Comparison of ENCODE assay signal across 8 cellular contexts in the genomic region with DNA sequence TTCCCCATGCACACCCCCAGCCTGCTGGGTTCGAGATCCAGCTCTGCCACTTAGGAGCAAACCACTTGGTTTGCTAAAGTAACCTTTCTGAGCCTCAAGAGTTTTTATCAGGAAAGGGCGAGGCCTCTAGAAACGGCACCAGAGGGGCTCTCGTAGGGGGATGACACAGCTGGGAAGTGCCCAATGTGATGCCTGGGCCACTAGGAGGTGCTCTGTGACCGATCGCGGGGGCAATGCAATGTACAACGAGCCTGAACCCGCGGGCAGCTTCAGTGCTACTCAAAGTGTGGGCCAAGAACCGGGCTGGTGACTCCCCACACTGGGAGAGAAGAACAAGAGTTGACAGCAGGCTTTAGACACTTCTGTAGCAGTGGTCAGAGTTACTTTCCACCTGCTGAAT.
A peak's percentile ranks its signal among the peaks of the same experiment; 100 is the strongest.
DNase-seq lines count a peak whose midpoint lies in the region; ATAC-seq lines count a peak whose summit lies in the region.

No MANE protein-coding gene starts in this region.

- no peaks in the 10 kb centered on the region for H3K4me1 ChIP-seq in HAP-1

- H3K4me3 ChIP-seq in HAP-1, result no peak overlapping the region

- in situ Hi-C loops in HAP-1 (cut with MboI; ENCODE audit: low sequenced_read_pairs), result no loop called here

- ATAC-seq in GM21737 (IDR thresholded peaks at IDR 0.05; ENCODE audit: unreplicated experiment), result no peak

- no peaks in the 10 kb centered on the region for H3K36me3 ChIP-seq in HAP-1 (replicated peaks)

- H3K27me3 ChIP-seq in HAP-1 (ENCODE audit: low read depth), result 0 out of 2 replicates have a peak, but pooled peaks cover 2% of the 10 kb centered on the region

- peak; percentile 29 for DNase-seq in CMK (ENCODE audit: low read depth)
- DNase-seq in HAP-1 (ENCODE audit: low spot score in 2 of 2), result peak; percentile 18 to 68
- peak in 3 of 5 experiments; percentile 5 to 62 (median 16) for DNase-seq in T-helper 2 cell
- DNase-seq in effector CD4-positive, alpha-beta T cell, result peak; percentile 16
- DNase-seq in stimulated activated CD4-positive, alpha-beta T cell treated with anti-CD3 and anti-CD28 coated beads, Interleukin-12 subunit alpha, Interleukin-12 subunit beta, amount 100 ng/mL, for 48 hours (ENCODE audit: low read depth in 2 of 3, low spot score in 1 of 3), result peak; percentile 15 to 27 (median 23)
- no peak for DNase-seq in cerebellar nuclear complex (lab: John Stamatoyannopoulos, UW)
- no peak for DNase-seq in hepatic stellate cell (ENCODE audit: low spot score)

- H3K9me3 ChIP-seq in HAP-1, result no peaks in the 10 kb centered on the region

Comparison
In these comparisons a context has a peak if more than half of its experiments do, and no peak if none do; other contexts are left out.
1. DNase-seq: peak in CMK (single experiment), HAP-1 (2 of 2), T-helper 2 cell (3 of 5), effector CD4-positive, alpha-beta T cell (single experiment) and stimulated activated CD4-positive, alpha-beta T cell treated with anti-CD3 and anti-CD28 coated beads, Interleukin-12 subunit alpha, Interleukin-12 subunit beta, amount 100 ng/mL, for 48 hours (3 of 3); none in cerebellar nuclear complex (0 of 2) and hepatic stellate cell (single experiment).